ENCODE assay signal across 1 cellular context in genomic region chr7:22732556-22733126, GRCh38.
TF ChIP-seq lines count a peak whose summit lies in the region.

No MANE protein-coding gene starts in this region.

TF ChIP-seq in SK-N-SH treated with all-trans-retinoic acid at 6 μM for 48 hours, 23 proteins besides CTCF, POLR2A, EP300 and RAD21 (continued from another document):
- TF ChIP-seq CSRNP3 (CRISPR knock-in tag; IDR thresholded peaks at IDR 0.05): no peak
- no peak for TF ChIP-seq ZC3H10 (CRISPR knock-in tag; IDR thresholded peaks at IDR 0.05)
- no peak for TF ChIP-seq SNAI2 (CRISPR knock-in tag; IDR thresholded peaks at IDR 0.05)
- TF ChIP-seq CREB5 (CRISPR knock-in tag; IDR thresholded peaks at IDR 0.05; ENCODE audit: low read depth): no peak
- TF ChIP-seq BACH2 (CRISPR knock-in tag; IDR thresholded peaks at IDR 0.05; ENCODE audit: borderline replicate concordance): no peak
- TF ChIP-seq ZNF8 (CRISPR knock-in tag; IDR thresholded peaks at IDR 0.05): no peak
- no peak for TF ChIP-seq RARB (CRISPR knock-in tag; IDR thresholded peaks at IDR 0.05)
- TF ChIP-seq PPARA (CRISPR knock-in tag; IDR thresholded peaks at IDR 0.05; ENCODE audit: borderline replicate concordance): no peak
- TF ChIP-seq GLIS3 (CRISPR knock-in tag; IDR thresholded peaks at IDR 0.05): no peak
- no peak for TF ChIP-seq ISL1 (CRISPR knock-in tag; IDR thresholded peaks at IDR 0.05)
- no peak for TF ChIP-seq TCF4 (CRISPR knock-in tag; IDR thresholded peaks at IDR 0.05; ENCODE audit: borderline replicate concordance)
- no peak for TF ChIP-seq ZFP30 (CRISPR knock-in tag; IDR thresholded peaks at IDR 0.05)
- no peak for TF ChIP-seq ZNF565 (CRISPR knock-in tag; conservative IDR thresholded peaks at IDR 0.05; ENCODE audit: low read depth)
- no peak for TF ChIP-seq ESRRG (CRISPR knock-in tag; IDR thresholded peaks at IDR 0.05)
- no peak for TF ChIP-seq ZNF70 (CRISPR knock-in tag; IDR thresholded peaks at IDR 0.05)
- no peak for TF ChIP-seq TOX (CRISPR knock-in tag; IDR thresholded peaks at IDR 0.05; ENCODE audit: borderline replicate concordance)
- no peak for TF ChIP-seq OSR1 (CRISPR knock-in tag; IDR thresholded peaks at IDR 0.05)
- TF ChIP-seq ARNTL (CRISPR knock-in tag; IDR thresholded peaks at IDR 0.05; ENCODE audit: borderline replicate concordance, low read depth): no peak
